In genomic region chr19:52592301-52592700, GRCh38 we compare ENCODE assay signal across 13 cellular contexts.
"Had no signal": no experiment of that assay in that cellular context is flagged by ENCODE, and none has a peak within 500 bp of the region (broad histone marks: within the 10 kb centered on the region; RNA-seq: fewer than 3 reads in every experiment).

No MANE protein-coding gene starts in this region.

- H3K27me3 ChIP-seq: brain microvascular endothelial cell, tibial nerve had no signal

- ATAC-seq: activated CD4-positive, CD25-positive, alpha-beta regulatory T cell treated with anti-CD3 and anti-CD28 coated beads, Interleukin-2, amount 50 U/mL, for 24 hours; left colon had no signal

- H3K4me1 Mint-ChIP-seq: activated CD4-positive, alpha-beta memory T cell treated with anti-CD3 and anti-CD28 coated beads, Interleukin-2, amount 10 ng/mL, durations not matched to agents 7 days and 5 days; activated naive CD8-positive, alpha-beta T cell treated with anti-CD3 and anti-CD28 coated beads for 36 hours; immature natural killer cell had no signal

- H3K27ac ChIP-seq: brain microvascular endothelial cell, SK-N-MC, tibial nerve had no signal

- H3K27ac Mint-ChIP-seq: activated CD4-positive, alpha-beta memory T cell treated with anti-CD3 and anti-CD28 coated beads, Interleukin-2, amount 10 ng/mL, durations not matched to agents 7 days and 5 days; activated naive CD8-positive, alpha-beta T cell treated with anti-CD3 and anti-CD28 coated beads for 36 hours; immature natural killer cell; naive B cell; T-helper 1 cell treated with Interleukin-12 subunit alpha and Interleukin-12 subunit beta and Interleukin-4 antibody, amounts not matched to agents 30 μg/mL and 1 μg/mL, for 36 hours had no signal

- H3K4me3 Mint-ChIP-seq: activated CD4-positive, alpha-beta memory T cell treated with anti-CD3 and anti-CD28 coated beads, Interleukin-2, amount 10 ng/mL, durations not matched to agents 7 days and 5 days; activated naive CD8-positive, alpha-beta T cell treated with anti-CD3 and anti-CD28 coated beads for 36 hours; immature natural killer cell; naive B cell; T-helper 1 cell treated with Interleukin-12 subunit alpha and Interleukin-12 subunit beta and Interleukin-4 antibody, amounts not matched to agents 30 μg/mL and 1 μg/mL, for 36 hours had no signal

- H3K27me3 Mint-ChIP-seq: activated CD4-positive, alpha-beta memory T cell treated with anti-CD3 and anti-CD28 coated beads, Interleukin-2, amount 10 ng/mL, durations not matched to agents 7 days and 5 days; activated naive CD8-positive, alpha-beta T cell treated with anti-CD3 and anti-CD28 coated beads for 36 hours; naive B cell had no signal

- DNase-seq: activated CD4-positive, alpha-beta memory T cell treated with anti-CD3 and anti-CD28 coated beads, Interleukin-2, amount 10 ng/mL, durations not matched to agents 7 days and 5 days; activated naive CD8-positive, alpha-beta T cell treated with anti-CD3 and anti-CD28 coated beads for 36 hours; brain microvascular endothelial cell; dermis blood vessel endothelial cell; erythroblast; left colon; naive B cell had no signal

- H3K4me1 ChIP-seq: tibial nerve had no signal

- H3K4me3 ChIP-seq: lung, SK-N-MC, tibial nerve had no signal
